ENCODE assay signal across 8 cellular contexts in the genomic region with DNA sequence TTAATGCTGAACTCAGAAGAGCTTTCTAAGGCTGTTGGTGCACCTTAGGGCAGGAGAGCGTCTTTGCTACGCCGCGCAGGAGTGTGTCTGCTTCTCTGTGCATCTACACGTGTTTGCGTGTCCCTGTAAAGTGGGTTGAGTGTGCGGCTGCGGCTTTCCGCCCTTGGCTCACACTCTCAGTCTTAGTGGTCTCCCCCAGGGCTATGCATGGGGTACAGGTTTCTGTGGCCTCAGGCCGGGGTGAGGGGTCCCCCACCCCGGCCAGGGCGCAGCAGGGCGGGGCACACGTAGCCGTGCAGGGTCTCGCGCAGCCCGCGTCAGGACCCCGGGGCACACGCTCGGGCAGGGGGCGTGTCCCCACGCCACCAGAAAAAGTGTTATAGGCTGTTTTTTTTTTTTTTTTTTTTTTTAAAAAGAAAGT. TPM values are rescaled to one million over a fixed set of nuclear protein-coding genes. Genes with fewer than 3 reads are reported as not detected.
DNase-seq lines count a peak whose midpoint lies in the region; ATAC-seq and TF ChIP-seq lines count a peak whose summit lies in the region.

No MANE protein-coding gene starts in this region.

- no peaks in the 10 kb centered on the region for H3K9me3 Mint-ChIP-seq in activated naive CD8-positive, alpha-beta T cell treated with anti-CD3 and anti-CD28 coated beads for 36 hours

- H3K27ac Mint-ChIP-seq in activated naive CD8-positive, alpha-beta T cell treated with anti-CD3 and anti-CD28 coated beads for 36 hours: peak overlapping the region; percentile 96

- peaks cover 32% of the 10 kb centered on the region for H3K4me1 Mint-ChIP-seq in activated naive CD8-positive, alpha-beta T cell treated with anti-CD3 and anti-CD28 coated beads for 36 hours

- in situ Hi-C loops in SK-MEL-5 (cut with HindIII; ENCODE audit: low pct_unique_long_range_greater_than_20kb, low sequenced_read_pairs): no loop called here

- peak; percentile 38 for DNase-seq in SK-MEL-5 (ENCODE audit: low read depth, low spot score)
- peak; percentile 83 for DNase-seq in activated naive CD8-positive, alpha-beta T cell treated with anti-CD3 and anti-CD28 coated beads for 36 hours
- peak; percentile 29 for DNase-seq in hepatic stellate cell (ENCODE audit: low spot score)
- DNase-seq in mucosa of gallbladder (ENCODE audit: low spot score): no peak

- peak overlapping the region; percentile 55 to 94 (median 78) for H3K4me3 ChIP-seq in skin epidermis

- no peak for TF ChIP-seq CTCF in 22Rv1 (IDR thresholded peaks at IDR 0.05)

- H3K27me3 Mint-ChIP-seq in activated naive CD8-positive, alpha-beta T cell treated with anti-CD3 and anti-CD28 coated beads for 36 hours: no peaks in the 10 kb centered on the region

- H3K27ac ChIP-seq in 22Rv1: peak overlapping the region; percentile 88
- H3K27ac ChIP-seq in skin epidermis: peak overlapping the region; percentile 57 to 98 (median 93)

- H3K4me3 Mint-ChIP-seq in activated naive CD8-positive, alpha-beta T cell treated with anti-CD3 and anti-CD28 coated beads for 36 hours: peak overlapping the region; percentile 89

- ATAC-seq in GM18907 (IDR thresholded peaks at IDR 0.05; ENCODE audit: unreplicated experiment) (peak; percentile 71), HG03135 (IDR thresholded peaks at IDR 0.05; ENCODE audit: unreplicated experiment) (peak; percentile 43)

- H3K36me3 Mint-ChIP-seq in activated naive CD8-positive, alpha-beta T cell treated with anti-CD3 and anti-CD28 coated beads for 36 hours: peaks cover 18% of the 10 kb centered on the region

RNA-seq across cellular contexts. Expression of a gene that starts 0.7 kb away (rescaled TPM):
- 6.0 and 7.2 TPM in 2 replicates for total RNA-seq in SK-MEL-5 (2014; rRNA removed; shearing (Covaris generic))
- 6.3 and 10.3 TPM in 2 replicates for polyA plus RNA-seq in SK-MEL-5 (2015; cell fraction: cytosol; rRNA removed)
- 10.7 and 12.6 TPM in 2 replicates for polyA plus RNA-seq in SK-MEL-5 (2015; cell fraction: nucleus; rRNA removed)
- 10 to 100 TPM; 18.6 to 19.7 TPM for total RNA-seq in activated naive CD8-positive, alpha-beta T cell treated with anti-CD3 and anti-CD28 coated beads for 36 hours
- 13.3 TPM for total RNA-seq in mucosa of gallbladder
